In the genomic region with DNA sequence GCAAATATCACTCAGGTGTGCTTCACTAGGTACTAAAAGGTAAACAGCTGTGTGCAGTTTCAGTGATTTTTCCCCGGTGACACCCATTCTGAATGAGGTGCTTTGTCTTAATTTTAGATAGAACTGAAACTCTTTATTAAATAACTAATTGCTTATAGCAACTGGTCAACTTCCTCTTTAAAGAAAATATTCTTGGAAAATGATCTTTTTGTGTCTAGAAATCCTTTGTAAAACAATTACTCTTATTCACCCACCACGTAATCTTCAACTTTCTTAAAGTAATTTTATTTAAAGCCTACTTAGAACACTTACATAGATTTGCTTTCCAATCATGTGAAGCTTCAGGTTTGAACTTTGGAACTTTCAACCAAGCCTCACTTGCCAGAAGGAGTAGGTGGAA, we compare ENCODE assay signal across 19 cellular contexts. TPM values are rescaled to one million over a fixed set of nuclear protein-coding genes. Genes with fewer than 3 reads are reported as not detected.
DNase-seq lines count a peak whose midpoint lies in the region; ATAC-seq, FAIRE-seq and TF ChIP-seq lines count a peak whose summit lies in the region.
"Had no signal": no experiment of that assay in that cellular context is flagged by ENCODE, and none has a peak within 500 bp of the region (broad histone marks: within the 10 kb centered on the region; RNA-seq: fewer than 3 reads in every experiment).

No MANE protein-coding gene starts in this region.

- H3K9me3 ChIP-seq in hepatocyte (ENCODE audit: low read depth) (no peaks in the 10 kb centered on the region), stomach smooth muscle (ENCODE audit: control insufficient read depth in 2 of 2, low read length in 2 of 2) (no peaks in the 10 kb centered on the region)
- H3K9me3 ChIP-seq: BLaER1 treated with 17β-estradiol and CSF1 and Interleukin-3, amounts not matched to agents 10 nM and 100 nM had no signal

- no peak for TF ChIP-seq CTCF in hepatocyte (IDR thresholded peaks at IDR 0.05; ENCODE audit: poor library complexity)

- no peaks in the 10 kb centered on the region for H3K27me3 ChIP-seq in hepatocyte
- H3K27me3 ChIP-seq in stomach smooth muscle (ENCODE audit: control insufficient read depth in 1 of 2, insufficient read depth in 2 of 2, low read length in 2 of 2) = no peaks in the 10 kb centered on the region
- H3K27me3 ChIP-seq: BLaER1 treated with 17β-estradiol and CSF1 and Interleukin-3, amounts not matched to agents 10 nM and 100 nM had no signal

- no peaks in the 10 kb centered on the region for H4K20me1 ChIP-seq in hepatocyte (ENCODE audit: insufficient read depth, poor library complexity, severe bottlenecking)
- H4K20me1 ChIP-seq: BLaER1 treated with 17β-estradiol and CSF1 and Interleukin-3, amounts not matched to agents 10 nM and 100 nM had no signal

- no peak overlapping the region for H3K4me3 ChIP-seq in hepatocyte
- no peak overlapping the region for H3K4me3 ChIP-seq in stomach smooth muscle (ENCODE audit: low read length in 2 of 2)
- H3K4me3 ChIP-seq: BLaER1 treated with 17β-estradiol and CSF1 and Interleukin-3, amounts not matched to agents 10 nM and 100 nM; GM23338 had no signal

- H2AFZ ChIP-seq in hepatocyte = no peak overlapping the region
- H2AFZ ChIP-seq: GM23338 had no signal

- H3K79me2 ChIP-seq in hepatocyte = no peaks in the 10 kb centered on the region

- no peak for ATAC-seq in HG02885 (IDR thresholded peaks at IDR 0.05; ENCODE audit: poor library complexity, unreplicated experiment)
- ATAC-seq: GM23338, HCT116, HepG2 had no signal

- peak; percentile 47 for FAIRE-seq in GM19239 (lab: Jason Lieb, UNC)
- FAIRE-seq: D721Med, H54, HepG2 had no signal

- H3K4me2 ChIP-seq in hepatocyte = peak overlapping the region; percentile 11
- H3K4me2 ChIP-seq: GM23338 had no signal

- DNase-seq in CD1c-positive myeloid dendritic cell (ENCODE audit: extremely low spot score) (peak; percentile 55), GM19239 (ENCODE audit: insufficient read length, low spot score) (no peak), hepatocyte (ENCODE audit: low spot score) (no peak), activated gamma-delta T cell (lab: John Stamatoyannopoulos, UW) (no peak)
- DNase-seq: CD4-positive, CD25-positive, alpha-beta regulatory T cell; CD8-positive, alpha-beta memory T cell; COR-L47; DMS79; GDM1; HFFc6; KBM-7 had no signal

- 81% methylated on average over 2 of the region's 2 CpGs for WGBS in hepatocyte (ENCODE audit: low lambda C conversion rate, missing lambda C conversion rate)

- H3K27ac ChIP-seq in hepatocyte (no peak overlapping the region), stomach smooth muscle (ENCODE audit: low read length) (peak overlapping the region; percentile 56)
- H3K27ac ChIP-seq: BLaER1 treated with 17β-estradiol and CSF1 and Interleukin-3, amounts not matched to agents 10 nM and 100 nM had no signal

- no peaks in the 10 kb centered on the region for H3K9me2 ChIP-seq in hepatocyte (replicated peaks; ENCODE audit: insufficient read depth)

- no peak overlapping the region for H3K9ac ChIP-seq in stomach smooth muscle (ENCODE audit: low read length in 2 of 2)
- H3K9ac ChIP-seq: BLaER1 treated with 17β-estradiol and CSF1 and Interleukin-3, amounts not matched to agents 10 nM and 100 nM had no signal

- H3K4me1 ChIP-seq in hepatocyte (ENCODE audit: insufficient read depth) (peaks cover 38% of the 10 kb centered on the region), stomach smooth muscle (ENCODE audit: control insufficient read depth, insufficient read depth, low read length) (peaks cover 54% of the 10 kb centered on the region)

- no peaks in the 10 kb centered on the region for H3K36me3 ChIP-seq in hepatocyte (replicated peaks; ENCODE audit: insufficient read depth, low read depth)
- H3K36me3 ChIP-seq in stomach smooth muscle (ENCODE audit: control insufficient read depth in 2 of 2, insufficient read depth in 2 of 2, low read length in 2 of 2) = no peaks in the 10 kb centered on the region
- H3K36me3 ChIP-seq: BLaER1 treated with 17β-estradiol and CSF1 and Interleukin-3, amounts not matched to agents 10 nM and 100 nM had no signal

RNA-seq across cellular contexts. Expression of gene RMDN2, which starts 57.9 kb away (rescaled TPM):
- total RNA-seq in hepatocyte = 14.6 and 16.5 TPM in 2 replicates
- polyA plus RNA-seq in hepatocyte = 7.8 and 9.3 TPM in 2 replicates
